In the genomic region with DNA sequence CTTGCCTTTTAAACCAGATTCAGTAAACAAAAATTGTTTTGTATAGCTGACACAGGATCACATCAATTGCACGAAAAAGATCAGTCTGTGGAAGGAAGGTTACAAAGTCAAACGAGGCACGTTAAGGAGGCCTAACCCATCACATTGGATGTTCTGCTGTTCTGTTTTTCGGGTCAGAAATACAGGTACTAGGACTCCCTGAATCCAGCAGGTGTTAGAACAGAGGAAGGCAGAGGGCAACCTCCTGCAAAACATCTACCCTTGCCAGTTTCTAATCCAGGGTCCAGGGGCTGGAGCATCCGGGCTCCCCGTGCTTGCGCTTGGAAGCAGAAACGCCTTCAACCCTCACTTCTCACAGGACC, we compare ENCODE assay signal across 3 cellular contexts.
TF ChIP-seq lines count a peak whose summit lies in the region.

No MANE protein-coding gene starts in this region.

TF ChIP-seq in SK-N-SH, 30 proteins besides CTCF, POLR2A, EP300 and RAD21 (continued from another document):
- no peak for TF ChIP-seq TCF12 (IDR thresholded peaks at IDR 0.05)
- TF ChIP-seq FOSL2 (IDR thresholded peaks at IDR 0.05; ENCODE audit: borderline replicate concordance, low read depth), result no peak
- no peak for TF ChIP-seq GABPA (IDR thresholded peaks at IDR 0.05; ENCODE audit: low read depth)
- no peak for TF ChIP-seq RCOR1 (IDR thresholded peaks at IDR 0.05; ENCODE audit: low read length)
- TF ChIP-seq JUND (IDR thresholded peaks at IDR 0.05), result no peak
- TF ChIP-seq, protein P1, sequence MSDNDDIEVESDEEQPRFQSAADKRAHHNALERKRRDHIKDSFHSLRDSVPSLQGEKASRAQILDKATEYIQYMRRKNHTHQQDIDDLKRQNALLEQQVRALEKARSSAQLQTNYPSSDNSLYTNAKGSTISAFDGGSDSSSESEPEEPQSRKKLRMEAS (IDR thresholded peaks at IDR 0.05; ENCODE audit: low read depth), result no peak
- TF ChIP-seq FOXJ3 (CRISPR knock-in tag; IDR thresholded peaks at IDR 0.05), result no peak
- TF ChIP-seq POLR2AphosphoS5 (IDR thresholded peaks at IDR 0.05; ENCODE audit: low read depth, low read length), result no peak
- no peak for TF ChIP-seq NRF1 (IDR thresholded peaks at IDR 0.05; ENCODE audit: low read depth, low read length)
- no peak for TF ChIP-seq EZH2phosphoT487 (IDR thresholded peaks at IDR 0.05; ENCODE audit: borderline replicate concordance, low read depth)
- TF ChIP-seq SMC3 (IDR thresholded peaks at IDR 0.05; ENCODE audit: low read depth, low read length), result no peak
- TF ChIP-seq RFX5 (IDR thresholded peaks at IDR 0.05; ENCODE audit: low read length), result no peak
- TF ChIP-seq ELF1 (IDR thresholded peaks at IDR 0.05), result no peak
- TF ChIP-seq USF2 (IDR thresholded peaks at IDR 0.05; ENCODE audit: borderline replicate concordance, low read depth, low read length), result no peak
- TF ChIP-seq GATA2 (CRISPR knock-in tag; IDR thresholded peaks at IDR 0.05), result no peak
- TF ChIP-seq MEF2A (IDR thresholded peaks at IDR 0.05; ENCODE audit: borderline replicate concordance, low read depth), result no peak
- TF ChIP-seq ZBTB33 (IDR thresholded peaks at IDR 0.05; ENCODE audit: borderline replicate concordance, low read depth), result no peak
- no peak for TF ChIP-seq USF1 (IDR thresholded peaks at IDR 0.05; ENCODE audit: borderline replicate concordance, low read depth)

TF ChIP-seq in SK-N-SH treated with all-trans-retinoic acid at 6 μM for 48 hours, 23 proteins besides CTCF, POLR2A, EP300 and RAD21:
- TF ChIP-seq, protein P2, sequence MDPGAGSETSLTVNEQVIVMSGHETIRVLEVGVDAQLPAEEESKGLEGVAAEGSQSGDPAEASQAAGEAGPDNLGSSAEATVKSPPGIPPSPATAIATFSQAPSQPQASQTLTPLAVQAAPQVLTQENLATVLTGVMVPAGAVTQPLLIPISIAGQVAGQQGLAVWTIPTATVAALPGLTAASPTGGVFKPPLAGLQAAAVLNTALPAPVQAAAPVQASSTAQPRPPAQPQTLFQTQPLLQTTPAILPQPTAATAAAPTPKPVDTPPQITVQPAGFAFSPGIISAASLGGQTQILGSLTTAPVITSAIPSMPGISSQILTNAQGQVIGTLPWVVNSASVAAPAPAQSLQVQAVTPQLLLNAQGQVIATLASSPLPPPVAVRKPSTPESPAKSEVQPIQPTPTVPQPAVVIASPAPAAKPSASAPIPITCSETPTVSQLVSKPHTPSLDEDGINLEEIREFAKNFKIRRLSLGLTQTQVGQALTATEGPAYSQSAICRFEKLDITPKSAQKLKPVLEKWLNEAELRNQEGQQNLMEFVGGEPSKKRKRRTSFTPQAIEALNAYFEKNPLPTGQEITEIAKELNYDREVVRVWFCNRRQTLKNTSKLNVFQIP (CRISPR knock-in tag; IDR thresholded peaks at IDR 0.05; ENCODE audit: borderline replicate concordance, low read depth), result no peak
- TF ChIP-seq GLIS3 (CRISPR knock-in tag; IDR thresholded peaks at IDR 0.05) (no peak), ZNF565 (CRISPR knock-in tag; conservative IDR thresholded peaks at IDR 0.05; ENCODE audit: low read depth) (no peak), PATZ1 (CRISPR knock-in tag; IDR thresholded peaks at IDR 0.05; ENCODE audit: borderline replicate concordance) (no peak), RARB (CRISPR knock-in tag; IDR thresholded peaks at IDR 0.05) (no peak)

TF ChIP-seq in K562, 482 proteins besides CTCF, POLR2A, EP300 and RAD21 (continued from another document):
- TF ChIP-seq PML (IDR thresholded peaks at IDR 0.05; ENCODE audit: low read length) (no peak), SUPT5H (IDR thresholded peaks at IDR 0.05) (no peak), E2F5 (CRISPR knock-in tag; IDR thresholded peaks at IDR 0.05) (no peak), PHF20 (IDR thresholded peaks at IDR 0.05; ENCODE audit: partially characterized antibody) (no peak), PHB (CRISPR knock-in tag; IDR thresholded peaks at IDR 0.05) (no peak), HDAC6 (IDR thresholded peaks at IDR 0.05; ENCODE audit: low read depth, low read length) (no peak), BRD9 (IDR thresholded peaks at IDR 0.05; ENCODE audit: low read depth, partially characterized antibody) (no peak), MCM2 (IDR thresholded peaks at IDR 0.05; ENCODE audit: low read depth) (no peak)
